8 cellular contexts compared by ENCODE assay signal in genomic region chr19:35714601-35715354, GRCh38. TPM values are rescaled to one million over a fixed set of nuclear protein-coding genes. Genes with fewer than 3 reads are reported as not detected.
DNase-seq lines count a peak whose midpoint lies in the region; ATAC-seq lines count a peak whose summit lies in the region.
"Had no signal": no experiment of that assay in that cellular context is flagged by ENCODE, and none has a peak within 500 bp of the region (broad histone marks: within the 10 kb centered on the region; RNA-seq: fewer than 3 reads in every experiment).

No MANE protein-coding gene starts in this region.

- H3K27me3 Mint-ChIP-seq in T-helper 17 cell, result no peaks in the 10 kb centered on the region

- peak overlapping the region; percentile 78 for H3K4me3 Mint-ChIP-seq in T-helper 17 cell

- H3K27ac Mint-ChIP-seq in T-helper 17 cell, result peak overlapping the region; percentile 94

- no peaks in the 10 kb centered on the region for H3K9me3 ChIP-seq in T-helper 17 cell (ENCODE audit: control insufficient read depth, low read length, poor library complexity, severe bottlenecking)

- peaks cover 52% of the 10 kb centered on the region for H3K4me1 Mint-ChIP-seq in T-helper 17 cell

- ATAC-seq in T-helper 17 cell, result no peak
- ATAC-seq: PC-3 had no signal

- H3K36me3 Mint-ChIP-seq in T-helper 17 cell (ENCODE audit: low read depth), result no peaks in the 10 kb centered on the region

- DNase-seq in activated CD8-positive, alpha-beta memory T cell treated with anti-CD3 and anti-CD28 coated beads, Interleukin-2, amount 50 U/mL, for 48 hours, result peak; percentile 71
- DNase-seq in activated CD8-positive, alpha-beta memory T cell treated with anti-CD3 and anti-CD28 coated beads, Interleukin-2, amount 50 U/mL, for 4 hours, result no peak
- DNase-seq in T-helper 17 cell (no peak), glomerular visceral epithelial cell (ENCODE audit: extremely low spot score) (no peak), NCI-H510A treated with DMSO at 0.1 percent for 48 hours (lab: John Stamatoyannopoulos, UW) (no peak)
- DNase-seq in stimulated activated CD8-positive, alpha-beta memory T cell treated with anti-CD3 and anti-CD28 coated beads, Interleukin-4, amount 100 ng/mL, for 48 hours, result peak; percentile 64
- DNase-seq: PC-3 had no signal

RNA-seq across cellular contexts. Expression of gene KMT2B, which starts 3.0 kb away (rescaled TPM):
- 10 to 100 TPM; 74.0 to 76.1 TPM for total RNA-seq in T-helper 17 cell

RNA-seq across cellular contexts. Expression of gene ZBTB32, which starts 10.4 kb away (rescaled TPM):
- 1 to 10 TPM; 3.4 to 5.0 TPM for total RNA-seq in T-helper 17 cell
- total RNA-seq: astrocyte, PC-3 had no signal

RNA-seq across cellular contexts. Expression of gene IGFLR1, which starts 27.5 kb away (rescaled TPM):
- 10 to 100 TPM; 48.1 to 59.0 TPM for total RNA-seq in T-helper 17 cell

RNA-seq across cellular contexts. Expression of gene U2AF1L4, which starts 30.4 kb away (rescaled TPM):
- total RNA-seq in T-helper 17 cell, result 10 to 100 TPM; 48.1 to 68.2 TPM

RNA-seq across cellular contexts. Expression of gene PSENEN, which starts 30.7 kb away (rescaled TPM):
- total RNA-seq in T-helper 17 cell, result 10 to 100 TPM; 21.2 to 24.9 TPM

Comparison
In these comparisons a context has a peak if more than half of its experiments do, and no peak if none do; other contexts are left out.
1. DNase-seq: peak in activated CD8-positive, alpha-beta memory T cell treated with anti-CD3 and anti-CD28 coated beads, Interleukin-2, amount 50 U/mL, for 48 hours (single experiment) and stimulated activated CD8-positive, alpha-beta memory T cell treated with anti-CD3 and anti-CD28 coated beads, Interleukin-4, amount 100 ng/mL, for 48 hours (single experiment); none in activated CD8-positive, alpha-beta memory T cell treated with anti-CD3 and anti-CD28 coated beads, Interleukin-2, amount 50 U/mL, for 4 hours (single experiment), T-helper 17 cell (0 of 3), glomerular visceral epithelial cell (single experiment) and NCI-H510A treated with DMSO at 0.1 percent for 48 hours (single experiment).